ENCODE assay signal across 27 cellular contexts in the genomic region with DNA sequence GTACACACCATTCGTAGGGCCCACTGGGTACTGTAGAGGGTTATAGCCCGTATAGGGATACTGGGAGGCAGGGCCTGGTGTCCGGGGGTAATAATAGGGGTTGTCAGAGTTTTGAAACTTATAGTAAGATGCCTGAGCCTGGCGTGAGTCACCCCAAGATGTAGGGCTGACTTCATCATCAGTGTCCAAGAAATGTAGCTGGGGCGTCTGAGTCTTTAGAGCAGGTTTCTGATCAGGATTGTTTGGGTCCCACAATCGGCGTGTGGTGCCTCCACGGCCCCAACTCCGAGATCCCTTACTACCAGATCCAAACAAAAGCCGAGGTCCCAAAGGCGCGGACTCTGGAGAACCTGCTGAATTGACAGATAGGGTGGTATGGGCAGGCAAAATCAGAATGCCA.
"Had no signal": no experiment of that assay in that cellular context is flagged by ENCODE, and none has a peak within 500 bp of the region (broad histone marks: within the 10 kb centered on the region; RNA-seq: fewer than 3 reads in every experiment).

No MANE protein-coding gene starts in this region.

- H3K27me3 ChIP-seq: adrenal gland, body of pancreas had no signal

- DNase-seq: activated CD4-positive, alpha-beta memory T cell treated with anti-CD3 and anti-CD28 coated beads, Interleukin-2, amount 10 ng/mL, durations not matched to agents 7 days and 5 days; activated CD4-positive, alpha-beta T cell treated with anti-CD3 and anti-CD28 coated beads for 1 hour; activated CD4-positive, alpha-beta T cell treated with anti-CD3 and anti-CD28 coated beads for 4 hours; activated CD4-positive, alpha-beta T cell treated with anti-CD3 and anti-CD28 coated beads, Interleukin-2, amount 10 ng/mL, durations not matched to agents 7 days and 5 days; activated CD4-positive, alpha-beta T cell treated with anti-CD3 and anti-CD28 coated beads, Interleukin-2, amount 50 U/mL, for 4 hours; activated CD8-positive, alpha-beta memory T cell treated with anti-CD3 and anti-CD28 coated beads, Interleukin-2, amount 50 U/mL, for 48 hours; activated effector memory CD4-positive, alpha-beta T cell treated with Interleukin-2 at 50 U/mL for 16 hours; activated gamma-delta T cell treated with Interleukin-2 at 50 U/mL for 16 hours; activated naive CD4-positive, alpha-beta T cell treated with Interleukin-2 at 50 U/mL for 16 hours; activated naive CD8-positive, alpha-beta T cell treated with anti-CD3 and anti-CD28 coated beads for 36 hours; activated naive CD8-positive, alpha-beta T cell treated with anti-CD3 and anti-CD28 coated beads, Interleukin-2, amount 50 U/mL, for 24 hours; activated T-cell treated with anti-CD3 and anti-CD28 coated beads, Interleukin-2, amount 50 U/mL, for 4 hours; adrenal gland; amygdala; aorta; body of pancreas; caudate nucleus; cortex of kidney; dermis blood vessel endothelial cell; effector CD8-positive, alpha-beta T cell; foreskin fibroblast; head of caudate nucleus; T-helper 2 cell had no signal

- ATAC-seq: activated naive CD8-positive, alpha-beta T cell treated with anti-CD3 and anti-CD28 coated beads, Interleukin-2, amount 50 U/mL, for 24 hours; activated T-cell treated with anti-CD3 and anti-CD28 coated beads, Interleukin-2, amount 50 U/mL, for 4 hours; activated T-helper 17 cell treated with anti-CD3 and anti-CD28 coated beads, Interleukin-2, amount 50 U/mL, for 72 hours; body of pancreas; esophagus mucosa; WTC11 had no signal

- H3K9me3 ChIP-seq: adrenal gland, body of pancreas had no signal

- H3K27ac ChIP-seq: adrenal gland, body of pancreas, VCaP had no signal

- H3K4me3 ChIP-seq: adrenal gland, body of pancreas had no signal
